ENCODE assay signal across 12 cellular contexts in the genomic region with DNA sequence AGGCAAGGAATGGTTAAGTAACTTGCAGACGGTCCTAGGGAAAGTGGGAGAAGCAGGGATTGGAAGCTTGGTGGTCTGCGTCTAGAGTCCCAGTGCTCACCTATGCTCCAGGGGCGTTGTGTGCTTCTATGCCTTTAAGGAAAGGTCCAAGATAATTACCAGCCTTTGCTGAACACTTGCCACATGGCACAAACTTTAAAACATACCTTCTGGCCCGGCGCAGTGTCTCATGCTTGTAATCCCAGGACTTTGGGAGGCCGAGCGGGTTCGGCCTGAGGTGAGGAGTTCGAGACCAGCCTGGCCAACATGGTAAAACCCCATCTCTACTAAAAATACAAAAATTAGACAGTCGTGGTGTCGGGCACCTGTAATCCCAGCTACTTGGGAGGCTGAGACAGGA. TPM values are rescaled to one million over a fixed set of nuclear protein-coding genes. Genes with fewer than 3 reads are reported as not detected.
DNase-seq lines count a peak whose midpoint lies in the region; ATAC-seq and TF ChIP-seq lines count a peak whose summit lies in the region.
"Had no signal": no experiment of that assay in that cellular context is flagged by ENCODE, and none has a peak within 500 bp of the region (broad histone marks: within the 10 kb centered on the region; RNA-seq: fewer than 3 reads in every experiment).

No MANE protein-coding gene starts in this region.

- H3K4me2 ChIP-seq in BLaER1 treated with 17β-estradiol and CSF1 and Interleukin-3, amounts not matched to agents 10 nM and 100 nM = peak overlapping the region; percentile 78 to 98 (median 92)
- H3K4me2 ChIP-seq in neural progenitor cell = peak overlapping the region; percentile 83

- peaks cover 71% of the 10 kb centered on the region for H3K79me2 ChIP-seq in neural progenitor cell (ENCODE audit: low read depth)

- H3K9ac ChIP-seq in BLaER1 treated with 17β-estradiol and CSF1 and Interleukin-3, amounts not matched to agents 10 nM and 100 nM = peak overlapping the region; percentile 93 to 100 (median 98)
- H3K9ac ChIP-seq in neural progenitor cell = no peak overlapping the region
- H3K9ac ChIP-seq: parathyroid adenoma had no signal

- H3K4me1 ChIP-seq in BLaER1 treated with 17β-estradiol and CSF1 and Interleukin-3, amounts not matched to agents 10 nM and 100 nM = peaks cover 55 to 71% (median 65%) of the 10 kb centered on the region in 10 experiments
- H3K4me1 ChIP-seq in neural progenitor cell = peaks cover 21% of the 10 kb centered on the region

- peaks cover 30 to 61% (median 51%) of the 10 kb centered on the region in 11 experiments for H3K36me3 ChIP-seq in BLaER1 treated with 17β-estradiol and CSF1 and Interleukin-3, amounts not matched to agents 10 nM and 100 nM
- no peaks in the 10 kb centered on the region for H3K36me3 ChIP-seq in neural progenitor cell

- peaks cover 62 to 69% (median 64%) of the 10 kb centered on the region in 11 experiments for H4K20me1 ChIP-seq in BLaER1 treated with 17β-estradiol and CSF1 and Interleukin-3, amounts not matched to agents 10 nM and 100 nM
- H4K20me1 ChIP-seq in neural progenitor cell (ENCODE audit: low read depth) = peaks cover 60% of the 10 kb centered on the region

- H3K4me1 Mint-ChIP-seq in HFFc6 (ENCODE audit: low read depth) (peaks cover 66% of the 10 kb centered on the region), neural progenitor cell (peaks cover 71% of the 10 kb centered on the region)
- H3K4me1 Mint-ChIP-seq in central memory CD8-positive, alpha-beta T cell = peaks cover 40% of the 10 kb centered on the region

- peaks cover 0 to 20% (median 4%) of the 10 kb centered on the region in 11 experiments; a peak in 8 of 22 replicates for H3K9me3 ChIP-seq in BLaER1 treated with 17β-estradiol and CSF1 and Interleukin-3, amounts not matched to agents 10 nM and 100 nM (replicated peaks in 1 of 11)
- H3K9me3 ChIP-seq in neural progenitor cell (ENCODE audit: low read depth) = no peaks in the 10 kb centered on the region

- H3K27ac ChIP-seq in BLaER1 treated with 17β-estradiol and CSF1 and Interleukin-3, amounts not matched to agents 10 nM and 100 nM = peak overlapping the region in 6 of 11 experiments; percentile 14 to 99 (median 99); a peak in 6 of 22 replicates
- H3K27ac ChIP-seq in neural progenitor cell = no peak overlapping the region
- H3K27ac ChIP-seq: parathyroid adenoma had no signal

- H3K4me3 ChIP-seq in BLaER1 treated with 17β-estradiol and CSF1 and Interleukin-3, amounts not matched to agents 10 nM and 100 nM = peak overlapping the region in 9 of 10 experiments; percentile 74 to 81 (median 78); a peak in 12 of 20 replicates
- no peak overlapping the region for H3K4me3 ChIP-seq in neural progenitor cell

- DNase-seq in HFFc6 = no peak
- no peak for DNase-seq in central memory CD8-positive, alpha-beta T cell (ENCODE audit: low spot score in 2 of 2)
- no peak for DNase-seq in neural progenitor cell (ENCODE audit: low spot score)
- no peak for DNase-seq in dermis blood vessel endothelial cell
- DNase-seq in NCI-H2227 (lab: John Stamatoyannopoulos, UW; ENCODE audit: unreplicated experiment) = no peak
- DNase-seq in COLO668 (lab: John Stamatoyannopoulos, UW; ENCODE audit: unreplicated experiment) = no peak
- DNase-seq: DMS153, NCI-H748 treated with DMSO at 0.1 percent for 48 hours had no signal

- no peak for TF ChIP-seq CTCF in HFFc6 (IDR thresholded peaks at IDR 0.05)
- TF ChIP-seq CTCF in neural progenitor cell (IDR thresholded peaks at IDR 0.05) = no peak

- ATAC-seq in central memory CD8-positive, alpha-beta T cell (replicated peaks; ENCODE audit: extremely low read depth, poor library complexity, severe bottlenecking) = no peak
- ATAC-seq in HG03520 (IDR thresholded peaks at IDR 0.05; ENCODE audit: unreplicated experiment) = no peak

- no peak overlapping the region; the same call in 1 of the 2 replicates for H3K4me3 Mint-ChIP-seq in HFFc6
- H3K4me3 Mint-ChIP-seq in central memory CD8-positive, alpha-beta T cell = peak overlapping the region; percentile 98
- H3K4me3 Mint-ChIP-seq in neural progenitor cell = peak overlapping the region; percentile 100

- no peaks in the 10 kb centered on the region for H3K27me3 ChIP-seq in BLaER1 treated with 17β-estradiol and CSF1 and Interleukin-3, amounts not matched to agents 10 nM and 100 nM
- H3K27me3 ChIP-seq in neural progenitor cell = no peaks in the 10 kb centered on the region

- H3K36me3 Mint-ChIP-seq in HFFc6 (ENCODE audit: low read depth) (peaks cover 17% of the 10 kb centered on the region), neural progenitor cell (peaks cover 25% of the 10 kb centered on the region)
- peaks cover 46% of the 10 kb centered on the region for H3K36me3 Mint-ChIP-seq in central memory CD8-positive, alpha-beta T cell (ENCODE audit: insufficient read depth)

- H2AFZ ChIP-seq in neural progenitor cell (replicated peaks) = no peak overlapping the region
- H2AFZ ChIP-seq: parathyroid adenoma had no signal

- H3K9me3 Mint-ChIP-seq in HFFc6 (peaks cover 10% of the 10 kb centered on the region), neural progenitor cell (no peaks in the 10 kb centered on the region)
- no peaks in the 10 kb centered on the region for H3K9me3 Mint-ChIP-seq in central memory CD8-positive, alpha-beta T cell

- H3K27ac Mint-ChIP-seq in HFFc6 (peak overlapping the region; percentile 36; the same call in 1 of the 2 replicates), neural progenitor cell (peak overlapping the region; percentile 54)
- H3K27ac Mint-ChIP-seq in central memory CD8-positive, alpha-beta T cell (ENCODE audit: low read depth) = peak overlapping the region; percentile 100

- peaks cover 62% of the 10 kb centered on the region for H3F3A ChIP-seq in neural progenitor cell (ENCODE audit: low read depth)

- H3K27me3 Mint-ChIP-seq in HFFc6 (ENCODE audit: insufficient read depth) (peaks cover 19% of the 10 kb centered on the region), neural progenitor cell (ENCODE audit: insufficient read depth, low read depth) (peaks cover 7% of the 10 kb centered on the region)
- no peaks in the 10 kb centered on the region for H3K27me3 Mint-ChIP-seq in central memory CD8-positive, alpha-beta T cell

RNA-seq across cellular contexts. Expression of a gene that starts 2.3 kb away (rescaled TPM):
- total RNA-seq in HFFc6 (2021; fragmentation: NEBNext Ultra II Directional; extraction: Animal tissue kit (Norgen Biotek cat#: 25700)) = 10 to 100 TPM; 54.2 to 63.7 (median 58.1) TPM
- total RNA-seq in neural progenitor cell (ENCODE audit: low replicate concordance) = 37.8 and 67.2 TPM in 2 replicates
- 27.9 and 43.3 TPM in 2 replicates for total RNA-seq in dermis blood vessel endothelial cell

RNA-seq across cellular contexts. Expression of a gene that starts 28.1 kb away (rescaled TPM):
- under 1 TPM in 3 of 6 experiments, not detected in 3; 0.26 to 0.64 (median 0.54) TPM for total RNA-seq in HFFc6 (2021; fragmentation: NEBNext Ultra II Directional; extraction: Animal tissue kit (Norgen Biotek cat#: 25700))
- total RNA-seq in neural progenitor cell (ENCODE audit: low replicate concordance) (0.34 TPM in 1 of 2 replicates, not detected in the other), dermis blood vessel endothelial cell (0.47 TPM in 1 of 2 replicates, not detected in the other)
- total RNA-seq: LHCN-M2 had no signal

RNA-seq across cellular contexts. Expression of a gene that starts 36.9 kb away (rescaled TPM):
- 100 to 1,000 TPM; 315 to 413 (median 347) TPM for total RNA-seq in HFFc6 (2021; fragmentation: NEBNext Ultra II Directional; extraction: Animal tissue kit (Norgen Biotek cat#: 25700))
- total RNA-seq in neural progenitor cell (ENCODE audit: low replicate concordance) = 21.6 and 61.5 TPM in 2 replicates
- total RNA-seq in dermis blood vessel endothelial cell = 139 and 192 TPM in 2 replicates

RNA-seq across cellular contexts. Expression of a gene that starts 58.6 kb away (rescaled TPM):
- total RNA-seq in HFFc6 (2021; fragmentation: NEBNext Ultra II Directional; extraction: Animal tissue kit (Norgen Biotek cat#: 25700)) = 1 to 10 TPM; 4.2 to 6.2 (median 4.8) TPM
- total RNA-seq in neural progenitor cell (ENCODE audit: low replicate concordance) (0.99 TPM in 1 of 2 replicates, not detected in the other), dermis blood vessel endothelial cell (3.0 and 3.1 TPM in 2 replicates)

Comparison
In these comparisons a context has a peak if more than half of its experiments do, and no peak if none do; other contexts are left out.
1. H3K27ac Mint-ChIP-seq: peak in every context shown above with its lines; median percentile 100 in central memory CD8-positive, alpha-beta T cell; 54 in neural progenitor cell; 36 in HFFc6.